Comparison of ENCODE assay signal across 8 cellular contexts in the genomic region with DNA sequence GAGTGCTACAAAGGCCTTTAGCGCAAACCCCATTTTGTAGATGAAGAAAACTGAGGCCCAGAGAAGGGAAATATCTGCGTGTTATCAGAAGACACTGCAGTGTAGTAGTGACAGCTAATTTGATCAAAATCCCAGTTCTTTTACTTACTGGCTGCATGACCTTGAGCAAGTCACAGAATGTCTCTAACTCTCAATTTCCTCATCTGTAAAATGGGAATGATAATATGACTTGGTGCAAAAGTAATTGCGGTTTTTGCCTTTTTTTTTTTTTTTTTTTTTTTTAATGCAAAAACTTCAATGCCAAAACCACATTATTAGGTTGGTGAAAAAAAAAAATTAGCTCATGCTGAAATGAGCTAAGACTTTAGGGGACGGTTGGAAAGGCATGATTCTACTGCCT.
"Had no signal": no experiment of that assay in that cellular context is flagged by ENCODE, and none has a peak within 500 bp of the region (broad histone marks: within the 10 kb centered on the region; RNA-seq: fewer than 3 reads in every experiment).

No MANE protein-coding gene starts in this region.

- H3K4me3 ChIP-seq: GM12878 had no signal

- FAIRE-seq: G401.6, GM12878, GM12891, GM12892, GM18507, GM19239 had no signal

- ATAC-seq: GM12878 had no signal

- DNase-seq: GDM1, GF-D8 had no signal
